Comparison of ENCODE assay signal across 13 cellular contexts in the genomic region with DNA sequence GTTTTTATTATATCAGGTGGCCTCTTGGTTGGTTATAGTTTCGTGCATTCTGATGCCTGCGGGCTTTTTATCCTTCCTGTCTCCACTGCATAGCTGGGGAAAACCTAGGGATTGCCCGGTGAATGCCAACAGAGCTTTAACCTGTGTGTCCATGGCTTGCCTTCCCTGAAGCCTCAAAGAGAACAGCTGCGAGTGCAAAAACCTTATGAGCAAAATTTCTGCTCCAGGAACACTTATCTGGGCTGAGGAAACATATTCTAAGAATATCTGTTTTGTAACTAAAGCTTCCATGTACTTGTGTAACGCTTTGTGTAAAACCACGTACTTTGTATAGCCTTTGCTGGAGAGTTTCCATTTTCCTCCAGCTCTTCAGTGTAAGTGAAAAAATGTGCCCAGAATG. TPM values are rescaled to one million over a fixed set of nuclear protein-coding genes. Genes with fewer than 3 reads are reported as not detected.
DNase-seq lines count a peak whose midpoint lies in the region; ATAC-seq and TF ChIP-seq lines count a peak whose summit lies in the region.
"Had no signal": no experiment of that assay in that cellular context is flagged by ENCODE, and none has a peak within 500 bp of the region (broad histone marks: within the 10 kb centered on the region; RNA-seq: fewer than 3 reads in every experiment).

No MANE protein-coding gene starts in this region.

- intact Hi-C loops in esophagus muscularis mucosa (cut with DNase I), result no loop called here

- peak overlapping the region; percentile 58 for H3K4me3 ChIP-seq in SK-N-MC
- peak overlapping the region in 3 of 4 donors; percentile 4 to 16 (median 10) for H3K4me3 ChIP-seq in esophagus muscularis mucosa
- H3K4me3 ChIP-seq in subcutaneous abdominal adipose tissue (ENCODE audit: low read depth in 1 of 5, low read length in 5 of 5), result no peak overlapping the region

- TF ChIP-seq CTCF in esophagus muscularis mucosa (IDR thresholded peaks at IDR 0.05), result no peak

- H3K9ac ChIP-seq in SK-N-MC (ENCODE audit: insufficient read length), result no peak overlapping the region
- H3K9ac ChIP-seq in subcutaneous abdominal adipose tissue (ENCODE audit: low read length in 5 of 5), result peak overlapping the region in 2 of 5 donors; percentile 1 to 48
- H3K9ac ChIP-seq: SK-N-SH had no signal

- H3K4me1 ChIP-seq in esophagus muscularis mucosa, result peaks cover 67 to 88% (median 84%) of the 10 kb centered on the region in 4 donors
- peaks cover 0 to 42% (median 22%) of the 10 kb centered on the region in 5 donors for H3K4me1 ChIP-seq in subcutaneous abdominal adipose tissue (ENCODE audit: control insufficient read depth in 5 of 5, insufficient read depth in 5 of 5, low read length in 5 of 5)

- H3K36me3 Mint-ChIP-seq in activated T-cell treated with anti-CD3 and anti-CD28 coated beads, Interleukin-2, amount 50 U/mL, for 72 hours (ENCODE audit: insufficient read depth in 2 of 2), result peaks cover 7 to 11% of the 10 kb centered on the region in 2 donors

- no peak for DNase-seq in activated T-cell treated with anti-CD3 and anti-CD28 coated beads, Interleukin-2, amount 50 U/mL, for 72 hours
- DNase-seq in activated T-cell treated with anti-CD3 and anti-CD28 coated beads, Interleukin-2, amount 50 U/mL, for 1 hour, result no peak
- DNase-seq in SK-N-MC (ENCODE audit: low read depth, low spot score) (no peak), esophagus muscularis mucosa (ENCODE audit: extremely low spot score) (no peak), LoVo (ENCODE audit: low spot score) (no peak), NCI-H1092 (lab: John Stamatoyannopoulos, UW) (no peak)
- DNase-seq: foreskin fibroblast, NCI-H510A, SK-N-SH had no signal

- 36% methylated on average over 6 of the region's 6 CpGs for WGBS in esophagus muscularis mucosa

- no peak for ATAC-seq in activated T-cell treated with anti-CD3 and anti-CD28 coated beads, Interleukin-2, amount 50 U/mL, for 72 hours (replicated peaks in 1 of 2)
- no peak for ATAC-seq in GM19324 (IDR thresholded peaks at IDR 0.05; ENCODE audit: low FRiP score, unreplicated experiment)

- H3K27me3 Mint-ChIP-seq in activated T-cell treated with anti-CD3 and anti-CD28 coated beads, Interleukin-2, amount 50 U/mL, for 72 hours (ENCODE audit: low read depth), result no peaks in the 10 kb centered on the region
- H3K27me3 Mint-ChIP-seq: central memory CD8-positive, alpha-beta T cell; progenitor cell of endocrine pancreas had no signal

- TF ChIP-seq EP300 in esophagus muscularis mucosa (IDR thresholded peaks at IDR 0.05), result no peak

- no peaks in the 10 kb centered on the region for H3K9me3 ChIP-seq in SK-N-MC (ENCODE audit: low read depth, low read length)
- H3K9me3 ChIP-seq in esophagus muscularis mucosa, result no peaks in the 10 kb centered on the region
- no peaks in the 10 kb centered on the region for H3K9me3 ChIP-seq in subcutaneous abdominal adipose tissue (ENCODE audit: control insufficient read depth in 5 of 5, low read length in 5 of 5)
- H3K9me3 ChIP-seq: SK-N-SH had no signal

- H3K4me3 Mint-ChIP-seq in activated T-cell treated with anti-CD3 and anti-CD28 coated beads, Interleukin-2, amount 50 U/mL, for 72 hours, result peak overlapping the region; percentile 68 to 79
- H3K4me3 Mint-ChIP-seq: central memory CD8-positive, alpha-beta T cell had no signal

- peaks cover 0 to 3% of the 10 kb centered on the region in 2 donors for H3K9me3 Mint-ChIP-seq in activated T-cell treated with anti-CD3 and anti-CD28 coated beads, Interleukin-2, amount 50 U/mL, for 72 hours
- H3K9me3 Mint-ChIP-seq: central memory CD8-positive, alpha-beta T cell had no signal

- peaks cover 73% of the 10 kb centered on the region for H3K4me1 Mint-ChIP-seq in activated T-cell treated with anti-CD3 and anti-CD28 coated beads, Interleukin-2, amount 50 U/mL, for 72 hours (ENCODE audit: low read depth)

- H3K27ac ChIP-seq in SK-N-MC (peak overlapping the region; percentile 78; the same call in 1 of the 2 replicates), esophagus muscularis mucosa (replicated peaks in 1 of 4) (peak overlapping the region; percentile 91 to 100 (median 98)), subcutaneous abdominal adipose tissue (ENCODE audit: low read depth, low read length) (peak overlapping the region; percentile 64)

- H3K36me3 ChIP-seq in SK-N-MC (ENCODE audit: insufficient read depth, low read length), result no peaks in the 10 kb centered on the region
- no peaks in the 10 kb centered on the region for H3K36me3 ChIP-seq in esophagus muscularis mucosa
- no peaks in the 10 kb centered on the region for H3K36me3 ChIP-seq in subcutaneous abdominal adipose tissue (ENCODE audit: control insufficient read depth in 5 of 5, insufficient read depth in 5 of 5, low read length in 5 of 5)

- H3K27me3 ChIP-seq in esophagus muscularis mucosa (no peaks in the 10 kb centered on the region), subcutaneous abdominal adipose tissue (ENCODE audit: control insufficient read depth in 5 of 5, insufficient read depth in 4 of 5, low read length in 5 of 5) (no peaks in the 10 kb centered on the region)

- TF ChIP-seq POLR2A in esophagus muscularis mucosa (IDR thresholded peaks at IDR 0.05; ENCODE audit: low read depth), result no peak

- H3K27ac Mint-ChIP-seq in activated T-cell treated with anti-CD3 and anti-CD28 coated beads, Interleukin-2, amount 50 U/mL, for 72 hours, result peak overlapping the region; percentile 28
- H3K27ac Mint-ChIP-seq: progenitor cell of endocrine pancreas had no signal

RNA-seq across cellular contexts. Expression of gene CNST, which starts 7.2 kb away (rescaled TPM):
- 10 to 100 TPM; 28.0 to 30.4 TPM for total RNA-seq in activated T-cell treated with anti-CD3 and anti-CD28 coated beads, Interleukin-2, amount 50 U/mL, for 72 hours
- 10 to 100 TPM; 55.4 to 74.7 (median 61.9) TPM for total RNA-seq in esophagus muscularis mucosa

RNA-seq across cellular contexts. Expression of gene TFB2M, which starts 7.4 kb away (rescaled TPM):
- 10 to 100 TPM; 13.5 to 15.0 TPM for total RNA-seq in activated T-cell treated with anti-CD3 and anti-CD28 coated beads, Interleukin-2, amount 50 U/mL, for 72 hours
- 10 to 100 TPM in 2 of 4 donors, 1 to 10 TPM in 2; 9.1 to 12.9 (median 11.4) TPM for total RNA-seq in esophagus muscularis mucosa

Comparison
In these comparisons a context has a peak if more than half of its experiments do, and no peak if none do; other contexts are left out.
1. H3K4me3 ChIP-seq: peak in SK-N-MC (single experiment) and esophagus muscularis mucosa (3 of 4); none in subcutaneous abdominal adipose tissue (0 of 5).
2. Peak in every context shown above with its lines, with median percentiles within 50 percentile points of each other: H3K27ac ChIP-seq.